In the genomic region with DNA sequence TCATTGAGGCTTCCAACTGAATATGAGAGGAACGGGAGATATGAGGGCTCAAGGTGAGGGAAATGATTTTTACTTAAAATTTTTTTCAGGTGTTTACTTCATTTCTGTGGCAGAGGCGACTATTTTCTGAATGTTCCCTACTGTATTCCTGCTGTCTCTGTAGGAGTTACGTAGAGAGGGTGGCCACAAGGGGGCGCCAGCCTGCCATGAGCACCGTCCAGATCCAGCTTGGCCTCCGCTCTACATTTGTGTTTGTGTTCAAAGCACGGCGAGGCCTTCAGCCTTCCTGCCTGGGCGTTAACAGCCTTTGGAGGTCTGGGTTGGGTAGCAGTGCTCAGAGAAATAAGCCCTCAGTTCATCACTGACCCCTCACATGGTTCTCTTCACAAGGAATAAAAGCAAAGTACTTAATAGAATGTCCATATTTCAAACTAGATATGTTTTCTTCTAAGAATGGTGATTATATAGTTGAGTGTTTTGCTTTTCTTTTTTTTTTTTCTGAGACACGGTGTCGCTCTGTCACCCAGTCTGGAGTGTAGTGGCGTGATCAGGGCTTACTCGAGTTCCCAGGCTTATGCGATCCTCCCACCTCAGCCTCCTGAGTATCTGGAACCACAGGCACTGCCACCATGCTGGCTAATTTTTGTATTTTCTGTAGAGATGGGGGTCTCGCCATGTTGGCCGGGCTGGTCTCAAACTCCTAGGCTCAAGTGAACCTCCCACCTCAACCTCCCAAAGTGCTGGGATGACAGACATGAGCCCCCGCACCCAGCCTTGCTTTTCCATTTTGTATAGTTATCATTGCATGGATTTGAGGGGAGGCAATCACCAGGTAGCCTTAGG, we compare ENCODE assay signal across 8 cellular contexts. TPM values are rescaled to one million over a fixed set of nuclear protein-coding genes. Genes with fewer than 3 reads are reported as not detected.
DNase-seq lines count a peak whose midpoint lies in the region; ATAC-seq and TF ChIP-seq lines count a peak whose summit lies in the region.

No MANE protein-coding gene starts in this region.

- H3K27me3 ChIP-seq in lung (ENCODE audit: control insufficient read depth, insufficient read depth) = no peaks in the 10 kb centered on the region

- H3K9me3 ChIP-seq in lung (ENCODE audit: control insufficient read depth in 2 of 2, insufficient read depth in 1 of 2, low read length in 1 of 2) = no peaks in the 10 kb centered on the region

- no peak overlapping the region for H3K27ac ChIP-seq in lung (ENCODE audit: low read depth in 1 of 2, low read length in 1 of 2)

- no peaks in the 10 kb centered on the region for H3K4me1 ChIP-seq in lung (ENCODE audit: control insufficient read depth in 2 of 2, insufficient read depth in 2 of 2, low read length in 2 of 2)

- peak in 12 of 14 donors; percentile 33 to 90 (median 78) for DNase-seq in C1 segment of cervical spinal cord (lab: John Stamatoyannopoulos, UW)
- peak; percentile 74 for DNase-seq in HFFc6
- DNase-seq in NCI-H69 (lab: John Stamatoyannopoulos, UW) = peak; percentile 91
- DNase-seq in activated CD4-positive, alpha-beta memory T cell treated with anti-CD3 and anti-CD28 coated beads, Interleukin-2, amount 10 ng/mL, durations not matched to agents 7 days and 5 days = peak; percentile 80
- peak; percentile 88 for DNase-seq in ecto neural progenitor cell (ENCODE audit: low spot score)
- peak; percentile 86 for DNase-seq in lung (ENCODE audit: low spot score)
- DNase-seq in stimulated activated CD4-positive, alpha-beta T cell treated with anti-CD3 and anti-CD28 coated beads, TNF-alpha, amount 100 ng/mL, for 4 hours (ENCODE audit: low read depth in 3 of 3) = peak; percentile 58 to 68 (median 59)
- DNase-seq in GOT3 (lab: John Stamatoyannopoulos, UW) = no peak

- no peaks in the 10 kb centered on the region for H3K9me3 Mint-ChIP-seq in HFFc6
- H3K9me3 Mint-ChIP-seq in activated CD4-positive, alpha-beta memory T cell treated with anti-CD3 and anti-CD28 coated beads, Interleukin-2, amount 10 ng/mL, durations not matched to agents 7 days and 5 days = no peaks in the 10 kb centered on the region

- POLR2A ChIA-PET in activated CD4-positive, alpha-beta memory T cell treated with anti-CD3 and anti-CD28 coated beads, Interleukin-2, amount 10 ng/mL, durations not matched to agents 7 days and 5 days (lab: Charles Lee) = interaction anchor here (1.2 kb wide), 1 partner anchor 28 kb away, joined by 3 read pairs; no protein-coding TSS in a partner anchor

- H3K4me3 Mint-ChIP-seq in HFFc6 = no peak overlapping the region
- H3K4me3 Mint-ChIP-seq in activated CD4-positive, alpha-beta memory T cell treated with anti-CD3 and anti-CD28 coated beads, Interleukin-2, amount 10 ng/mL, durations not matched to agents 7 days and 5 days = no peak overlapping the region

- no peak overlapping the region for H3K4me3 ChIP-seq in lung

- TF ChIP-seq CTCF in HFFc6 (IDR thresholded peaks at IDR 0.05) = peak; percentile 99
- peak; percentile 86 for TF ChIP-seq CTCF in lung (IDR thresholded peaks at IDR 0.05; ENCODE audit: control extremely low read depth, extremely low read depth)

- H3K27me3 Mint-ChIP-seq in HFFc6 (ENCODE audit: insufficient read depth) = peaks cover 5% of the 10 kb centered on the region
- H3K27me3 Mint-ChIP-seq in activated CD4-positive, alpha-beta memory T cell treated with anti-CD3 and anti-CD28 coated beads, Interleukin-2, amount 10 ng/mL, durations not matched to agents 7 days and 5 days = no peaks in the 10 kb centered on the region

- H3K27ac Mint-ChIP-seq in HFFc6 = peak overlapping the region; percentile 47
- H3K27ac Mint-ChIP-seq in activated CD4-positive, alpha-beta memory T cell treated with anti-CD3 and anti-CD28 coated beads, Interleukin-2, amount 10 ng/mL, durations not matched to agents 7 days and 5 days = no peak overlapping the region

- H3K4me1 Mint-ChIP-seq in HFFc6 (ENCODE audit: low read depth) = peaks cover 18% of the 10 kb centered on the region
- peaks cover 7% of the 10 kb centered on the region for H3K4me1 Mint-ChIP-seq in activated CD4-positive, alpha-beta memory T cell treated with anti-CD3 and anti-CD28 coated beads, Interleukin-2, amount 10 ng/mL, durations not matched to agents 7 days and 5 days

- 46 to 47% methylated on average over 17 of the region's 17 CpGs for WGBS in lung, 2 donors

- peaks cover 7 to 32% of the 10 kb centered on the region in 2 donors for H3K36me3 ChIP-seq in lung (ENCODE audit: control insufficient read depth in 2 of 2, insufficient read depth in 2 of 2, low read length in 2 of 2)

- peaks cover 34% of the 10 kb centered on the region for H3K36me3 Mint-ChIP-seq in HFFc6 (ENCODE audit: low read depth)
- H3K36me3 Mint-ChIP-seq in activated CD4-positive, alpha-beta memory T cell treated with anti-CD3 and anti-CD28 coated beads, Interleukin-2, amount 10 ng/mL, durations not matched to agents 7 days and 5 days (ENCODE audit: low read depth) = peaks cover 42% of the 10 kb centered on the region

- CTCF ChIA-PET in activated CD4-positive, alpha-beta memory T cell treated with anti-CD3 and anti-CD28 coated beads, Interleukin-2, amount 10 ng/mL, durations not matched to agents 7 days and 5 days (lab: Charles Lee) = interaction anchor here (0.7 to 2.9 kb wide), 9 partner anchors 10 to 84 kb away, joined by 3 to 11 read pairs (median 4); no protein-coding TSS in a partner anchor

- peak; percentile 85 for ATAC-seq in lung (ENCODE audit: insufficient read depth, low FRiP score)

RNA-seq across cellular contexts. Expression of gene CKB, which starts 22.3 kb away (rescaled TPM):
- total RNA-seq in HFFc6 (2021; fragmentation: NEBNext Ultra II Directional; extraction: Animal tissue kit (Norgen Biotek cat#: 25700)) = 10 to 100 TPM; 16.6 to 31.3 (median 19.4) TPM
- total RNA-seq in activated CD4-positive, alpha-beta memory T cell treated with anti-CD3 and anti-CD28 coated beads, Interleukin-2, amount 10 ng/mL, durations not matched to agents 7 days and 5 days = 1 to 10 TPM; 3.8 to 5.5 TPM
- 100 to 1,000 TPM; 265 to 356 TPM for total RNA-seq in lung
- 100 to 1,000 TPM; 111 to 289 TPM for polyA plus RNA-seq in lung

RNA-seq across cellular contexts. Expression of gene TRMT61A, which starts 28.6 kb away (rescaled TPM):
- total RNA-seq in HFFc6 (2021; fragmentation: NEBNext Ultra II Directional; extraction: Animal tissue kit (Norgen Biotek cat#: 25700)) = 10 to 100 TPM; 12.0 to 14.9 (median 13.4) TPM
- 1 to 10 TPM; 4.5 to 5.1 TPM for total RNA-seq in activated CD4-positive, alpha-beta memory T cell treated with anti-CD3 and anti-CD28 coated beads, Interleukin-2, amount 10 ng/mL, durations not matched to agents 7 days and 5 days
- total RNA-seq in lung = 10 to 100 TPM; 11.9 to 15.2 TPM
- 10 to 100 TPM; 16.8 to 21.5 TPM for polyA plus RNA-seq in lung

Comparison
In these comparisons a context has a peak if more than half of its experiments do, and no peak if none do; other contexts are left out.
1. RNA of gene CKB, which starts 22.3 kb away (total RNA-seq): 265 to 356 TPM in lung; 16.6 to 31.3 TPM in HFFc6 and 3.8 to 5.5 TPM in activated CD4-positive, alpha-beta memory T cell treated with anti-CD3 and anti-CD28 coated beads, Interleukin-2, amount 10 ng/mL, durations not matched to agents 7 days and 5 days; every median in the first group is over 4 times any median in the second.